Comparison of ENCODE assay signal across 8 cellular contexts in the genomic region with DNA sequence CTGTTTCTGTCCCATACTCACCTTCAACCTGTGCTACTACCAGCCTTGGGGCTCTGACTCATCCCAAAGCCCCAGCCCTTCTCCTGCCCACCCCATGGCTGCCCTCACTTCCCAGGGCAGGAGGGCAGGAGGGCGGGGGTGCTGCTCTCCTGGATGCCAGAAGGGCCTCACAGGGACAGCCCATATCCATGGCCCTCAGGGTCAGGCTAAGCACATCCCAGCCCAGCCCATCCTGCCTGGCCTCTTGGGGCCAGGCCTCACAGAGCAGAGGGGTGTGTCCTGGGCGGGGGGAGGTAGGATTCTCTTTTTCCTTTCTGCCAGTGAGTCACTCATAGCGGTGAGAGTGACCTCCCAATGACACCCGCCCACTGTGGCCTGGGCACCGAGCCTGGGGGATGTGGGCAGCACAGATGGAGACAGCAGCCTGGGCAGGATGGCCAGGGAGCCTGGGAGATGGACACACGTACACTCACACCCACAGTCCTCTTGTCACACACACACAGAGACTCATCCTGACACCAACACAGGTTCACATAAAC. TPM values are rescaled to one million over a fixed set of nuclear protein-coding genes. Genes with fewer than 3 reads are reported as not detected.
DNase-seq lines count a peak whose midpoint lies in the region; ATAC-seq and TF ChIP-seq lines count a peak whose summit lies in the region.

No MANE protein-coding gene starts in this region.

- DNase-seq in GM04504 (ENCODE audit: low read depth) (peak; percentile 90), SW480 (ENCODE audit: low spot score) (peak; percentile 95), sciatic nerve (ENCODE audit: low spot score) (peak; percentile 71), NCI-H2081 treated with DMSO at 0.1 percent for 48 hours (lab: John Stamatoyannopoulos, UW) (no peak), GM13977 (ENCODE audit: low spot score) (no peak), posterior cingulate gyrus (no peak)
- no peak for DNase-seq in stimulated activated CD4-positive, alpha-beta T cell treated with anti-CD3 and anti-CD28 coated beads, Interleukin-2, amount 100 ng/mL, for 24 hours

- ATAC-seq in esophagus mucosa = peak; percentile 47
- ATAC-seq in sciatic nerve = peak; percentile 40

- no peak for TF ChIP-seq CTCF in GM13977 (IDR thresholded peaks at IDR 0.05; ENCODE audit: extremely low read depth, insufficient read depth, missing control alignments)

- in situ Hi-C loops in GM13977 (cut with MboI; ENCODE audit: low pct_unique_long_range_greater_than_20kb, low sequenced_read_pairs, unreplicated experiment) = no loop called here

- intact Hi-C loops in sciatic nerve (cut with DNase I) (no loop called here), posterior cingulate gyrus (cut with DNase I) (no loop called here)

RNA-seq across cellular contexts. Expression of a gene that starts 2.4 kb away (rescaled TPM):
- total RNA-seq in esophagus mucosa = 20.9 TPM
- 306 TPM for total RNA-seq in sciatic nerve

RNA-seq across cellular contexts. Expression of a gene that starts 14.5 kb away (rescaled TPM):
- total RNA-seq in esophagus mucosa = 31.8 TPM
- total RNA-seq in sciatic nerve = 23.7 TPM

RNA-seq across cellular contexts. Expression of a gene that starts 16.6 kb away (rescaled TPM):
- total RNA-seq in esophagus mucosa (25.9 TPM), sciatic nerve (44.1 TPM)

RNA-seq across cellular contexts. Expression of a gene that starts 20.1 kb away (rescaled TPM):
- total RNA-seq in esophagus mucosa = 52.6 TPM
- total RNA-seq in sciatic nerve = 149 TPM

RNA-seq across cellular contexts. Expression of a gene that starts 30.9 kb away (rescaled TPM):
- 36.7 TPM for total RNA-seq in esophagus mucosa
- 64.0 TPM for total RNA-seq in sciatic nerve

Comparison
In these comparisons a context has a peak if more than half of its experiments do, and no peak if none do; other contexts are left out.
1. DNase-seq: peak in GM04504 (single experiment), SW480 (single experiment) and sciatic nerve (single experiment); none in NCI-H2081 treated with DMSO at 0.1 percent for 48 hours (single experiment), GM13977 (single experiment), stimulated activated CD4-positive, alpha-beta T cell treated with anti-CD3 and anti-CD28 coated beads, Interleukin-2, amount 100 ng/mL, for 24 hours (0 of 2) and posterior cingulate gyrus (0 of 10).
2. RNA of a gene that starts 2.4 kb away (total RNA-seq): 306 TPM in sciatic nerve (single experiment); 20.9 TPM in esophagus mucosa (single experiment); every median in the first group is over 10 times any median in the second.